ENCODE assay signal across 35 cellular contexts in genomic region chr16:72437891-72438290, GRCh38.
"Had no signal": no experiment of that assay in that cellular context is flagged by ENCODE, and none has a peak within 500 bp of the region (broad histone marks: within the 10 kb centered on the region; RNA-seq: fewer than 3 reads in every experiment).

No MANE protein-coding gene starts in this region.

- DNase-seq: Karpas-422, Kasumi-1, MG63, MM.1S, MV-4-11, NCI-H1048, NCI-H1092, NCI-H1092 treated with DMSO at 0.1 percent for 48 hours, NCI-H1105, NCI-H1105 treated with DMSO at 0.1 percent for 48 hours, NCI-H1417, NCI-H1417 treated with DMSO at 0.1 percent for 48 hours, NCI-H1436, NCI-H1436 treated with DMSO at 0.1 percent for 48 hours, NCI-H146, NCI-H1694, NCI-H1694 treated with DMSO at 0.1 percent for 48 hours, NCI-H187, NCI-H187 treated with DMSO at 0.1 percent for 48 hours, NCI-H1930, NCI-H2029, NCI-H2029 treated with DMSO at 0.1 percent for 48 hours, NCI-H2081, NCI-H2081 treated with DMSO at 0.1 percent for 48 hours, NCI-H2107, NCI-H2171, NCI-H2171 treated with DMSO at 0.1 percent for 48 hours, NCI-H2227 treated with DMSO at 0.1 percent for 48 hours, NCI-H226, NCI-H345, NCI-H446, NCI-H510A, NCI-H510A treated with DMSO at 0.1 percent for 48 hours, NCI-H524, NCI-H524 treated with DMSO at 0.1 percent for 48 hours had no signal

- H3K4me3 ChIP-seq: MG63 had no signal

- H3K27me3 ChIP-seq: MG63 had no signal

- H3K36me3 ChIP-seq: MG63 had no signal
